In the genomic region with DNA sequence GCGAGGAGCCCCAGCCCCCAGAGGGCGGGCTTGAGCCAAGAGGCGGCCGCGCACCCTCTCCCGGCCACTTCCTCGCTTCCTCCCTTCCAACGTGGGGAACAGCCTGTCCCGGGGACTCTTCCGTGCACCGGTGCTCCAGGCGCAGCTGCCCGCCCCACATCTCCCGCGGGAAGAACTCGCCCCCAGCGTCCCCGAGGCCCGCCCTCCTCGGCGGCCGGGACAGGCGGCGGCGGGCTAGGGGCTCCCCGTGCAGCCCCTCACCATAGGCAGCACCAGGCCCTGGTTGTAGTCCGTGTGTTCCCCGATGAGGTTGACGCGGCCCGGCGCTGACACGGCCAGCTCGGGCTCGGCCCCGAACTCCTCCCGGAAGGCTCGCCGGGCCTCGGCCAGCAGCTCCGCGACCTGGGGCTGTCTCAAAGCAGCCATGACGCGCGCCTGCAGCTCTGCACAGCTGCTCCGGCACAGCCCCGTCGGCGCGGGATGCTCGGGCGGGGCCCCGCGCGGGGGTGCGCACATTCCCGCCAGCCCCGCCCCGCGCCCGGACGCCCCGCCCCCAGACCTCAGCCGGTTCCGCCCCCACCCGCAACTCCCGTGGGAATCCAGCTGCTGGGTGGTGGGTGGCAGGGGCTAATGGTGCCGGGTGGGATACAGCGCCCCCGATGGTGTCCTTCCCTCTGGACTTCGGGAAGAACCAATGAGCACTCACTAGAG, we compare ENCODE assay signal across 8 cellular contexts. TPM values are rescaled to one million over a fixed set of nuclear protein-coding genes. Genes with fewer than 3 reads are reported as not detected.
A peak's percentile ranks its signal among the peaks of the same experiment; 100 is the strongest.
DNase-seq lines count a peak whose midpoint lies in the region; ATAC-seq and TF ChIP-seq lines count a peak whose summit lies in the region.

A gene (minus strand): TSS at position 482 of the 711 bp plus-strand sequence. CDS start 56 bp downstream, at position 426.

- intact Hi-C loops in lower lobe of right lung (cut with DNase I), result no loop called here

- no peaks in the 10 kb centered on the region for H3K27me3 ChIP-seq in duodenal mucosa (ENCODE audit: control insufficient read depth in 1 of 2, insufficient read depth in 2 of 2, low read length in 2 of 2)
- H3K27me3 ChIP-seq in lower lobe of right lung (ENCODE audit: low read depth), result no peaks in the 10 kb centered on the region

- DNase-seq in DMS 273 (lab: John Stamatoyannopoulos, UW; ENCODE audit: unreplicated experiment) (peak; percentile 87), DMS 273 treated with DMSO at 0.1 percent for 48 hours (lab: John Stamatoyannopoulos, UW) (no peak), NCI-H510A treated with DMSO at 0.1 percent for 48 hours (lab: John Stamatoyannopoulos, UW) (peak; percentile 14), lower lobe of right lung (peak; percentile 88)
- DNase-seq in activated CD4-positive, alpha-beta T cell treated with anti-CD3 and anti-CD28 coated beads, Interleukin-2, amount 50 U/mL, for 4 hours, result peak; percentile 64 to 67
- peak; percentile 48 to 74 (median 59) for DNase-seq in stimulated activated CD4-positive, alpha-beta T cell treated with anti-CD3 and anti-CD28 coated beads, TNF-alpha, amount 100 ng/mL, for 24 hours (ENCODE audit: low read depth in 3 of 3)

- ATAC-seq in HG02623 (IDR thresholded peaks at IDR 0.05; ENCODE audit: unreplicated experiment), result peak; percentile 74
- peak; percentile 92 to 93 for ATAC-seq in lower lobe of right lung

- H3K4me3 ChIP-seq in duodenal mucosa (ENCODE audit: low read depth in 1 of 2, low read length in 2 of 2) (peak within 1 kb of the TSS; percentile 77 to 83), lower lobe of right lung (peak within 1 kb of the TSS; percentile 89)

- H3K4me1 ChIP-seq in duodenal mucosa (ENCODE audit: control insufficient read depth in 1 of 2, insufficient read depth in 2 of 2, low read length in 2 of 2), result peaks cover 17 to 23% of the 10 kb centered on the region in 2 donors
- peaks cover 21% of the 10 kb centered on the region for H3K4me1 ChIP-seq in lower lobe of right lung

- peak within 1 kb of the TSS; percentile 76 to 86 for H3K9ac ChIP-seq in duodenal mucosa (ENCODE audit: low read depth in 1 of 2, low read length in 2 of 2)

- peak within 1 kb of the TSS; percentile 75 for H3K27ac ChIP-seq in duodenal mucosa (ENCODE audit: low read depth, low read length)
- peak within 1 kb of the TSS; percentile 93 for H3K27ac ChIP-seq in lower lobe of right lung

- H3K36me3 ChIP-seq in duodenal mucosa (ENCODE audit: control insufficient read depth in 1 of 2, insufficient read depth in 2 of 2, low read length in 2 of 2) (peaks cover 0 to 8% of the 10 kb centered on the region in 2 donors), lower lobe of right lung (peaks cover 7% of the 10 kb centered on the region)

- H3K9me3 ChIP-seq in duodenal mucosa (ENCODE audit: control insufficient read depth in 1 of 2, low read length in 2 of 2), result no peaks in the 10 kb centered on the region
- H3K9me3 ChIP-seq in lower lobe of right lung, result no peaks in the 10 kb centered on the region

- peak; percentile 64 for TF ChIP-seq CTCF in lower lobe of right lung (IDR thresholded peaks at IDR 0.05)

RNA-seq across cellular contexts. Expression of the gene that starts here (rescaled TPM):
- 34.0 TPM for total RNA-seq in lower lobe of right lung
